Comparison of ENCODE assay signal across 8 cellular contexts in the genomic region with DNA sequence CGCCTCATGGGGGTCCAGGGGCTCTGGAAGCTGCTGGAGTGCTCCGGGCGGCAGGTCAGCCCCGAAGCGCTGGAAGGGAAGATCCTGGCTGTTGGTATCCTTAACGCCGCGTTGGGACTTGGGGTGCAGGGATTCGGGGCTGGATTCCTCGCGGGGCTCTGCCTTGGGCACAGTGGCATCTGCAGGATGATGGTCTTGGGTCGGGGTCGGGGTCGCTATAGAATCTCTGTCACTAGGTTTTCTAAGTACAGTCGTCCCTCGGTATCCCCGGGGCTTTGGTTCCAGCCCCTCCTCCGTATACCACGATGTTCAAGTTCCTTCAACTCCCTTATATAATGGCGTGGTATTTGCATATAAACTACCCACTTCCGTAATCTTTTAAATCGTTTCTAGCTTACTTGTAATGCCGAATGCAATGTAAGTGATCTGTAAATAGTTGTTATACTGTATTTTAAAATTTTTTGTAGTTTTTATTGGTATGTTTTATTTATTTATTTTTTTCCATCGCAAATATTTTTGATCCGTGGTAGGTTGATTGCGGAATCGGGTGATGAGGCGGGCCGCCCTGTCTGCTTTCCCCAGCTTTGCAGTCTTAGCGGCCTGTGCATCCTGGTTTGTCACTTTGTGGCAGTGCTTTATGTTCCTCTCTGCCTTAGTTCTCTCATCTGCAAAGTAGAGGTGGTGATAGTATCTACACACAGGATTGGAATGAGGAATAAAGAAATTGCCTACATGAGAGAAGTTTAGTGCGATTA. TPM values are rescaled to one million over a fixed set of nuclear protein-coding genes. Genes with fewer than 3 reads are reported as not detected.
DNase-seq lines count a peak whose midpoint lies in the region; ATAC-seq and TF ChIP-seq lines count a peak whose summit lies in the region.

No MANE protein-coding gene starts in this region.

- no peak overlapping the region for H3K18ac ChIP-seq in neuronal stem cell (ENCODE audit: low read length)

- H2AK5ac ChIP-seq in neuronal stem cell (ENCODE audit: low read depth, low read length) = no peak overlapping the region

- no peak overlapping the region for H4K91ac ChIP-seq in neuronal stem cell (ENCODE audit: low read depth, low read length, poor library complexity)

- H2AFZ ChIP-seq in neuronal stem cell (ENCODE audit: low read length) = peak overlapping the region; percentile 88

- no CpG with 5 or more reads among the region's 31 CpGs for WGBS in neuronal stem cell (ENCODE audit: extremely low coverage in 2 of 2, insufficient read length in 2 of 2, insufficient replicate concordance in 1 of 2), 2 donors

- POLR2A ChIA-PET in CD4-positive, alpha-beta memory T cell (lab: Charles Lee; ENCODE audit: partially characterized antibody) = interaction anchor here (0.7 to 5.6 kb wide), 27 partner anchors 8 to 451 kb away, joined by 3 to 444 read pairs (median 5); a partner anchor contains a TSS

- peak overlapping the region; percentile 44 for H2BK5ac ChIP-seq in neuronal stem cell (ENCODE audit: low read length)

- no peak overlapping the region for H2BK12ac ChIP-seq in neuronal stem cell (ENCODE audit: low read length)

- H3K23ac ChIP-seq in neuronal stem cell (ENCODE audit: low read depth, low read length, poor library complexity) = peak overlapping the region; percentile 44

- H3K79me1 ChIP-seq in neuronal stem cell (ENCODE audit: low read depth, low read length) = no peaks in the 10 kb centered on the region

- H2BK120ac ChIP-seq in neuronal stem cell (ENCODE audit: low read depth, low read length) = no peak overlapping the region

- peak overlapping the region; percentile 98 to 100 (median 99) for H3K27ac Mint-ChIP-seq in CD4-positive, alpha-beta memory T cell
- H3K27ac Mint-ChIP-seq in activated T-helper 2 cell treated with anti-CD3 and anti-CD28 coated beads, Interferon-gamma antibody, Interleukin-2, Interleukin-4, amounts not matched to agents 10 μg/mL and 5 μg/mL and 100 μg/mL, durations not matched to agents 14 hours and 24 hours and 36 hours = peak overlapping the region; percentile 99

- peak overlapping the region; percentile 79 for H2BK15ac ChIP-seq in neuronal stem cell (ENCODE audit: low read length)

- H3K4me1 ChIP-seq in CD4-positive, alpha-beta memory T cell (ENCODE audit: insufficient read depth, low read length) = peaks cover 46% of the 10 kb centered on the region
- H3K4me1 ChIP-seq in foreskin keratinocyte = no peaks in the 10 kb centered on the region
- H3K4me1 ChIP-seq in neuronal stem cell (ENCODE audit: control insufficient read depth in 2 of 2, insufficient read depth in 1 of 2, low read depth in 1 of 2, low read length in 2 of 2) = peaks cover 0 to 3% of the 10 kb centered on the region in 2 donors
- peaks cover 29% of the 10 kb centered on the region for H3K4me1 ChIP-seq in vagina

- no peak for TF ChIP-seq POLR2A in vagina (IDR thresholded peaks at IDR 0.05)

- no peaks in the 10 kb centered on the region for H3K27me3 Mint-ChIP-seq in CD4-positive, alpha-beta memory T cell
- no peaks in the 10 kb centered on the region for H3K27me3 Mint-ChIP-seq in activated T-helper 2 cell treated with anti-CD3 and anti-CD28 coated beads, Interferon-gamma antibody, Interleukin-2, Interleukin-4, amounts not matched to agents 10 μg/mL and 5 μg/mL and 100 μg/mL, durations not matched to agents 14 hours and 24 hours and 36 hours (ENCODE audit: low read depth)

- peak; percentile 51 for ATAC-seq in GM19395 (IDR thresholded peaks at IDR 0.05; ENCODE audit: unreplicated experiment)
- peak; percentile 30 for ATAC-seq in HG03442 (IDR thresholded peaks at IDR 0.05; ENCODE audit: unreplicated experiment)
- ATAC-seq in foreskin keratinocyte = peak; percentile 37

- no peak overlapping the region for H4K8ac ChIP-seq in neuronal stem cell (ENCODE audit: low read depth, low read length)

- H3K27ac ChIP-seq in CD4-positive, alpha-beta memory T cell (ENCODE audit: low read depth, low read length) = peak overlapping the region; percentile 96
- H3K27ac ChIP-seq in foreskin keratinocyte (peak overlapping the region; percentile 84), neuronal stem cell (replicated peaks; ENCODE audit: low read length) (peak overlapping the region; percentile 85), vagina (peak overlapping the region; percentile 91)

- peak overlapping the region; percentile 78 for H3K4me2 ChIP-seq in neuronal stem cell (ENCODE audit: insufficient read depth, low read length, poor library complexity, severe bottlenecking)

- H3K4me3 Mint-ChIP-seq in CD4-positive, alpha-beta memory T cell = peak overlapping the region; percentile 97 to 99 (median 98)
- peak overlapping the region; percentile 98 for H3K4me3 Mint-ChIP-seq in activated T-helper 2 cell treated with anti-CD3 and anti-CD28 coated beads, Interferon-gamma antibody, Interleukin-2, Interleukin-4, amounts not matched to agents 10 μg/mL and 5 μg/mL and 100 μg/mL, durations not matched to agents 14 hours and 24 hours and 36 hours (ENCODE audit: low read depth)

- H3K9me3 Mint-ChIP-seq in CD4-positive, alpha-beta memory T cell = peaks cover 0 to 4% (median 0%) of the 10 kb centered on the region in 8 donors
- no peaks in the 10 kb centered on the region for H3K9me3 Mint-ChIP-seq in activated T-helper 2 cell treated with anti-CD3 and anti-CD28 coated beads, Interferon-gamma antibody, Interleukin-2, Interleukin-4, amounts not matched to agents 10 μg/mL and 5 μg/mL and 100 μg/mL, durations not matched to agents 14 hours and 24 hours and 36 hours

- peaks cover 27 to 57% (median 38%) of the 10 kb centered on the region in 4 donors for H3K4me1 Mint-ChIP-seq in CD4-positive, alpha-beta memory T cell
- H3K4me1 Mint-ChIP-seq in activated T-helper 2 cell treated with anti-CD3 and anti-CD28 coated beads, Interferon-gamma antibody, Interleukin-2, Interleukin-4, amounts not matched to agents 10 μg/mL and 5 μg/mL and 100 μg/mL, durations not matched to agents 14 hours and 24 hours and 36 hours (ENCODE audit: low read depth) = peaks cover 35% of the 10 kb centered on the region

- peak overlapping the region; percentile 88 to 92 for H3K4me3 ChIP-seq in CD4-positive, alpha-beta memory T cell (ENCODE audit: low read length in 2 of 2)
- H3K4me3 ChIP-seq in neuronal stem cell (ENCODE audit: low read length in 2 of 2) (peak overlapping the region; percentile 86 to 91), vagina (peak overlapping the region; percentile 74 to 87)

- no peak for TF ChIP-seq CTCF in foreskin keratinocyte (conservative IDR thresholded peaks at IDR 0.05)
- no peak for TF ChIP-seq CTCF in vagina (IDR thresholded peaks at IDR 0.05)

- no peaks in the 10 kb centered on the region for H3K36me3 ChIP-seq in CD4-positive, alpha-beta memory T cell (ENCODE audit: insufficient read depth, low read length)
- H3K36me3 ChIP-seq in neuronal stem cell (replicated peaks in 1 of 2; ENCODE audit: control insufficient read depth in 2 of 2, insufficient read depth in 2 of 2, low read length in 2 of 2) (peaks cover 0 to 7% of the 10 kb centered on the region in 2 donors), vagina (peaks cover 0 to 4% of the 10 kb centered on the region in 2 donors)

- intact Hi-C loops in CD4-positive, alpha-beta memory T cell (cut with micrococcal nuclease) = loop anchor here (1.0 kb wide), 2 partner anchors 254 to 266 kb away; no protein-coding TSS in a partner anchor
- intact Hi-C loops in activated T-helper 2 cell treated with anti-CD3 and anti-CD28 coated beads, Interferon-gamma antibody, Interleukin-2, Interleukin-4, amounts not matched to agents 10 μg/mL and 5 μg/mL and 100 μg/mL, durations not matched to agents 14 hours and 24 hours and 36 hours (cut with micrococcal nuclease) = loop anchor here (1.0 to 5.0 kb wide), 6 partner anchors 24 to 266 kb away; no protein-coding TSS in a partner anchor
- intact Hi-C loops in vagina (cut with DNase I) = no loop called here

- peaks cover 0 to 24% of the 10 kb centered on the region in 2 donors for H3K36me3 Mint-ChIP-seq in CD4-positive, alpha-beta memory T cell
- peaks cover 16% of the 10 kb centered on the region for H3K36me3 Mint-ChIP-seq in activated T-helper 2 cell treated with anti-CD3 and anti-CD28 coated beads, Interferon-gamma antibody, Interleukin-2, Interleukin-4, amounts not matched to agents 10 μg/mL and 5 μg/mL and 100 μg/mL, durations not matched to agents 14 hours and 24 hours and 36 hours (ENCODE audit: low read depth)

- peak; percentile 67 to 74 (median 70) for DNase-seq in CD4-positive, alpha-beta memory T cell
- peak; percentile 79 for DNase-seq in OCI-M1 (lab: John Stamatoyannopoulos, UW)
- DNase-seq in activated T-helper 2 cell treated with anti-CD3 and anti-CD28 coated beads, Interferon-gamma antibody, Interleukin-2, Interleukin-4, amounts not matched to agents 10 μg/mL and 5 μg/mL and 100 μg/mL, durations not matched to agents 14 hours and 24 hours and 36 hours (ENCODE audit: low spot score) = peak; percentile 42
- peak in 1 of 2 donors; percentile 48 for DNase-seq in foreskin keratinocyte
- DNase-seq in neuronal stem cell (ENCODE audit: low spot score) = no peak
- no peak for DNase-seq in vagina (ENCODE audit: extremely low spot score in 2 of 2)

- CTCF ChIA-PET in CD4-positive, alpha-beta memory T cell (lab: Charles Lee; ENCODE audit: partially characterized antibody) = interaction anchor here (0.7 to 7.5 kb wide), 15 partner anchors 9 to 453 kb away, joined by 3 to 122 read pairs (median 4); a partner anchor contains a TSS

- H3K4ac ChIP-seq in neuronal stem cell (ENCODE audit: low read length) = no peak overlapping the region

- peak overlapping the region; percentile 97 for H3K9ac ChIP-seq in neuronal stem cell (ENCODE audit: low read depth, low read length, poor library complexity)

- H3K14ac ChIP-seq in neuronal stem cell (ENCODE audit: low read length) = peak overlapping the region; percentile 77

- no peaks in the 10 kb centered on the region for H3K27me3 ChIP-seq in CD4-positive, alpha-beta memory T cell (ENCODE audit: insufficient read depth, low read length)
- no peaks in the 10 kb centered on the region for H3K27me3 ChIP-seq in foreskin keratinocyte
- no peaks in the 10 kb centered on the region for H3K27me3 ChIP-seq in neuronal stem cell (ENCODE audit: control insufficient read depth in 3 of 3, insufficient read depth in 3 of 3, low read depth in 1 of 3, low read length in 3 of 3)
- no peaks in the 10 kb centered on the region for H3K27me3 ChIP-seq in vagina

- no peaks in the 10 kb centered on the region for H3K9me3 ChIP-seq in CD4-positive, alpha-beta memory T cell (ENCODE audit: control insufficient read depth in 1 of 2, low read length in 2 of 2)
- H3K9me3 ChIP-seq in neuronal stem cell (replicated peaks in 1 of 2; ENCODE audit: control insufficient read depth in 2 of 2, insufficient read depth in 1 of 2, low read depth in 1 of 2, low read length in 2 of 2) = no peaks in the 10 kb centered on the region
- H3K9me3 ChIP-seq in vagina = no peaks in the 10 kb centered on the region

RNA-seq across cellular contexts. Expression of a gene that starts 0.6 kb away (rescaled TPM):
- total RNA-seq in CD4-positive, alpha-beta memory T cell = 100 to 1,000 TPM; 134 to 136 TPM
- 10 to 100 TPM; 23.6 to 62.6 TPM for polyA plus RNA-seq in CD4-positive, alpha-beta memory T cell
- total RNA-seq in activated T-helper 2 cell treated with anti-CD3 and anti-CD28 coated beads, Interferon-gamma antibody, Interleukin-2, Interleukin-4, amounts not matched to agents 10 μg/mL and 5 μg/mL and 100 μg/mL, durations not matched to agents 14 hours and 24 hours and 36 hours = 46.8 and 57.1 TPM in 2 replicates
- total RNA-seq in foreskin keratinocyte (65.3 and 65.4 TPM in 2 replicates), vagina (41.3 TPM)
- polyA plus RNA-seq in foreskin keratinocyte = 39.5 and 41.4 TPM in 2 replicates
- polyA plus RNA-seq in neuronal stem cell (2013, experiment 1 of 2) = 17.9 TPM
- polyA plus RNA-seq in neuronal stem cell (2013, experiment 2 of 2) = 18.5 TPM

RNA-seq across cellular contexts. Expression of a gene that starts 47.5 kb away (rescaled TPM):
- 10 to 100 TPM in 1 of 2 experiments, 1 to 10 TPM in 1; 9.9 to 10.9 TPM for total RNA-seq in CD4-positive, alpha-beta memory T cell
- polyA plus RNA-seq in CD4-positive, alpha-beta memory T cell = 1 to 10 TPM; 7.4 to 9.6 TPM
- 33.3 and 33.8 TPM in 2 replicates for total RNA-seq in activated T-helper 2 cell treated with anti-CD3 and anti-CD28 coated beads, Interferon-gamma antibody, Interleukin-2, Interleukin-4, amounts not matched to agents 10 μg/mL and 5 μg/mL and 100 μg/mL, durations not matched to agents 14 hours and 24 hours and 36 hours
- total RNA-seq in foreskin keratinocyte = 18.7 and 23.0 TPM in 2 replicates
- polyA plus RNA-seq in foreskin keratinocyte = 9.8 and 10.0 TPM in 2 replicates
- 9.1 TPM for polyA plus RNA-seq in neuronal stem cell (2013, experiment 1 of 2)
- polyA plus RNA-seq in neuronal stem cell (2013, experiment 2 of 2) = 9.2 TPM
- 12.3 TPM for total RNA-seq in vagina

RNA-seq across cellular contexts. Expression of a gene that starts 47.7 kb away (rescaled TPM):
- total RNA-seq in CD4-positive, alpha-beta memory T cell = 1 to 10 TPM; 1.2 to 1.3 TPM
- polyA plus RNA-seq in CD4-positive, alpha-beta memory T cell = 1 to 10 TPM in 1 of 2 donors, under 1 TPM in 1; 0.48 to 1.9 TPM
- 13.6 and 13.7 TPM in 2 replicates for total RNA-seq in activated T-helper 2 cell treated with anti-CD3 and anti-CD28 coated beads, Interferon-gamma antibody, Interleukin-2, Interleukin-4, amounts not matched to agents 10 μg/mL and 5 μg/mL and 100 μg/mL, durations not matched to agents 14 hours and 24 hours and 36 hours
- total RNA-seq in foreskin keratinocyte (12.5 and 14.1 TPM in 2 replicates), vagina (5.4 TPM)
- 9.1 and 10.3 TPM in 2 replicates for polyA plus RNA-seq in foreskin keratinocyte
- polyA plus RNA-seq in neuronal stem cell (2013, experiment 1 of 2) = 19.0 TPM
- 19.5 TPM for polyA plus RNA-seq in neuronal stem cell (2013, experiment 2 of 2)

Comparison
In these comparisons a context has a peak if more than half of its experiments do, and no peak if none do; other contexts are left out.
1. DNase-seq: peak in CD4-positive, alpha-beta memory T cell (5 of 5), OCI-M1 (single experiment) and activated T-helper 2 cell treated with anti-CD3 and anti-CD28 coated beads, Interferon-gamma antibody, Interleukin-2, Interleukin-4, amounts not matched to agents 10 μg/mL and 5 μg/mL and 100 μg/mL, durations not matched to agents 14 hours and 24 hours and 36 hours (single experiment); none in neuronal stem cell (single experiment) and vagina (0 of 2).
2. Peak in every context shown above with its lines, with median percentiles within 50 percentile points of each other: H3K27ac ChIP-seq, H3K4me3 ChIP-seq and ATAC-seq.